Comparison of ENCODE assay signal across 8 cellular contexts in genomic region chr12:8081921-8082577, GRCh38. TPM values are rescaled to one million over a fixed set of nuclear protein-coding genes. Genes with fewer than 3 reads are reported as not detected.
A peak's percentile ranks its signal among the peaks of the same experiment; 100 is the strongest.
DNase-seq lines count a peak whose midpoint lies in the region; ATAC-seq and TF ChIP-seq lines count a peak whose summit lies in the region.

TSS of gene NECAP1 (plus strand) at chr12:8082274. CDS start at chr12:8082289, 15 bp downstream.

- H3K36me3 ChIP-seq in spleen = peaks cover 0 to 21% (median 4%) of the 10 kb centered on the region in 6 donors

- no peaks in the 10 kb centered on the region for H3K9me3 ChIP-seq in spleen

- TF ChIP-seq POLR2A in GM18951 (IDR thresholded peaks at IDR 0.05; ENCODE audit: extremely low read depth, insufficient read depth, insufficient read length) (peak; percentile 94), spleen (IDR thresholded peaks at IDR 0.05) (peak; percentile 49 to 74 (median 63))

- H3K27ac ChIP-seq in spleen = peak within 1 kb of the TSS; percentile 91 to 99 (median 96)

- WGBS in spleen, 5 donors = 0 to 1% (median 0%) methylated on average over 42 to 49 of the region's 49 CpGs

- H3K4me1 ChIP-seq in spleen = peaks cover 21 to 89% (median 55%) of the 10 kb centered on the region in 6 donors

- peak; percentile 95 for DNase-seq in AG08395 (ENCODE audit: low spot score)
- peak; percentile 99 for DNase-seq in NCI-H345 (lab: John Stamatoyannopoulos, UW)
- peak; percentile 80 to 91 (median 88) for DNase-seq in activated CD4-positive, CD25-positive, alpha-beta regulatory T cell (lab: John Stamatoyannopoulos, UW)
- DNase-seq in central memory CD4-positive, alpha-beta T cell = peak; percentile 98
- peak; percentile 97 for DNase-seq in inferior parietal cortex (ENCODE audit: extremely low spot score)
- DNase-seq in spleen = peak; percentile 99

- in situ Hi-C loops in GM18951 (cut with MboI; ENCODE audit: low sequenced_read_pairs, unreplicated experiment) = no loop called here

- ATAC-seq in HG03196 (IDR thresholded peaks at IDR 0.05; ENCODE audit: unreplicated experiment) = peak; percentile 91

- no peaks in the 10 kb centered on the region for H3K27me3 ChIP-seq in spleen (replicated peaks in 1 of 7)

- peak within 1 kb of the TSS; percentile 61 to 89 (median 76) for H3K4me3 ChIP-seq in spleen

- intact Hi-C loops in spleen (cut with DNase I; ENCODE audit: low total_unique reads) = no loop called here

- peak in 4 of 11 experiments; percentile 20 to 29 (median 26) for TF ChIP-seq CTCF in spleen (IDR thresholded peaks at IDR 0.05 in 8 of 11, conservative IDR thresholded peaks at IDR 0.05 in 3 of 11)

RNA-seq across cellular contexts. Expression of gene NECAP1, which starts in this region (rescaled TPM):
- total RNA-seq in spleen = 10 to 100 TPM; 33.4 to 46.6 (median 36.6) TPM
- polyA plus RNA-seq in spleen = 10 to 100 TPM; 13.9 to 22.8 (median 15.4) TPM

Comparison
In these comparisons a context has a peak if more than half of its experiments do, and no peak if none do; other contexts are left out.
1. Peak in every context shown above with its lines: DNase-seq, ATAC-seq, H3K4me3 ChIP-seq and H3K27ac ChIP-seq.